10 cellular contexts compared by ENCODE assay signal in the genomic region with DNA sequence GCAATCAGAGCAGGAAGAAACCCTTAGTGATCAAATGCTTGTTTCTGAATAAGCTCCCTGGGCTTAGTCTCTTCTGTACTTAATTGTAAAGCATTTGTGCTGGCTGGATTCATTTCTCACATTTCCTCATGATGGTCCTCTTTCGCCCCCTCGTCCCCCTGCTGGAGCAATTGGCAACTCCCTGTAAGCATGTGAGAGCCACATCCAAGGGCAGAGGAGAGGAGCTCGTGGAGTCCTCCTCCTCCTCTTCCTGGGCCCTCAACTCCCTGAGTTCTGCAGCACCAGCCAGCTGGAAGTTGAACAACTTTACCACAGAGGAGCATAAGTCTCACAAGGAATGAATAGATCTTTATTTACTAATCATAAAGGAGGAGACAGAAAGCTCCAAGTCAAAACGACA. TPM values are rescaled to one million over a fixed set of nuclear protein-coding genes. Genes with fewer than 3 reads are reported as not detected.
DNase-seq lines count a peak whose midpoint lies in the region; ATAC-seq and TF ChIP-seq lines count a peak whose summit lies in the region.
"Had no signal": no experiment of that assay in that cellular context is flagged by ENCODE, and none has a peak within 500 bp of the region (broad histone marks: within the 10 kb centered on the region; RNA-seq: fewer than 3 reads in every experiment).

No MANE protein-coding gene starts in this region.

- BruUV-seq in Calu3 (replicated peaks; lab: Mats Ljungman, UMichigan) = no TSS peak

- H3K4me3 Mint-ChIP-seq in Calu3 (ENCODE audit: low read depth, unreplicated experiment) (no peak overlapping the region), WTC11 (no peak overlapping the region)
- H3K4me3 Mint-ChIP-seq: activated CD4-positive, alpha-beta memory T cell treated with anti-CD3 and anti-CD28 coated beads for 36 hours had no signal

- DNase-seq in Calu3 = peak; percentile 9
- DNase-seq in WTC11 (ENCODE audit: low spot score) = peak; percentile 62
- DNase-seq in T1000 (lab: John Stamatoyannopoulos, UW) = no peak
- no peak for DNase-seq in stimulated activated naive CD4-positive, alpha-beta T cell (lab: John Stamatoyannopoulos, UW)
- no peak for DNase-seq in A172 (ENCODE audit: low spot score)
- DNase-seq in NCI-H345 treated with DMSO at 0.1 percent for 48 hours (lab: John Stamatoyannopoulos, UW; ENCODE audit: unreplicated experiment) = no peak
- DNase-seq: activated CD4-positive, alpha-beta memory T cell treated with anti-CD3 and anti-CD28 coated beads for 36 hours; pancreas had no signal

- no peaks in the 10 kb centered on the region for H3K27me3 ChIP-seq in iPS-15b (ENCODE audit: control insufficient read depth, insufficient read depth, low read length)
- H3K27me3 ChIP-seq: pancreas had no signal

- no peak overlapping the region for H3K27ac ChIP-seq in HEK293 (ENCODE audit: extremely low read depth, low read depth, low read length)
- H3K27ac ChIP-seq: pancreas had no signal

- peak overlapping the region; percentile 6 for H3K9ac ChIP-seq in iPS-15b (ENCODE audit: low read depth, low read length)

- CTCF ChIA-PET in Calu3 (lab: Charles Lee) = no interaction called here
- CTCF ChIA-PET in HEK293 (lab: Yijun Ruan, JAX) = interaction anchor here (0.5 to 2.1 kb wide), 10 partner anchors 8 to 622 kb away, joined by 3 to 8 read pairs (median 4); no protein-coding TSS in a partner anchor
- CTCF ChIA-PET in WTC11 (lab: Charles Lee) = interaction anchor here (0.5 to 2.0 kb wide), 36 partner anchors 8 to 571 kb away, joined by 3 to 30 read pairs (median 3); a partner anchor contains a TSS

- H3K36me3 Mint-ChIP-seq in Calu3 (ENCODE audit: insufficient read depth, unreplicated experiment) = peaks cover 4% of the 10 kb centered on the region
- no peaks in the 10 kb centered on the region for H3K36me3 Mint-ChIP-seq in WTC11

- ATAC-seq in WTC11 = peak; percentile 98

- H3K36me3 ChIP-seq in HEK293 (ENCODE audit: control insufficient read depth in 2 of 2, insufficient read depth in 1 of 2, low read length in 2 of 2) = peaks cover 0 to 3% of the 10 kb centered on the region in 2 experiments; a peak in 1 of 3 replicates
- no peaks in the 10 kb centered on the region for H3K36me3 ChIP-seq in iPS-15b (ENCODE audit: control insufficient read depth, insufficient read depth, low read length)
- H3K36me3 ChIP-seq: pancreas had no signal

- POLR2A ChIA-PET in HEK293 (lab: Yijun Ruan, JAX) = no interaction called here
- POLR2A ChIA-PET in WTC11 (lab: Charles Lee) = no interaction called here

- H3K27me3 Mint-ChIP-seq in Calu3 (ENCODE audit: unreplicated experiment) (no peaks in the 10 kb centered on the region), WTC11 (ENCODE audit: low read depth) (no peaks in the 10 kb centered on the region)
- H3K27me3 Mint-ChIP-seq: activated CD4-positive, alpha-beta memory T cell treated with anti-CD3 and anti-CD28 coated beads for 36 hours had no signal

- no peaks in the 10 kb centered on the region for H3K4me1 Mint-ChIP-seq in Calu3 (ENCODE audit: low read depth, unreplicated experiment)
- H3K4me1 Mint-ChIP-seq in WTC11 = no peaks in the 10 kb centered on the region

- H3K4me3 ChIP-seq in HEK293 (ENCODE audit: low read depth, low read length) = no peak overlapping the region
- H3K4me3 ChIP-seq in iPS-15b (ENCODE audit: low read depth, low read length) = no peak overlapping the region
- H3K4me3 ChIP-seq: pancreas had no signal

- H3K9me3 ChIP-seq in HEK293 (ENCODE audit: control insufficient read depth, insufficient read depth, low read depth, low read length) (no peaks in the 10 kb centered on the region), iPS-15b (ENCODE audit: control insufficient read depth, insufficient read depth, low read length) (no peaks in the 10 kb centered on the region)
- H3K9me3 ChIP-seq: pancreas had no signal

- TF ChIP-seq CTCF in Calu3 (IDR thresholded peaks at IDR 0.05; ENCODE audit: unreplicated experiment) = no peak
- peak; percentile 31; the same call in 1 of the 2 replicates for TF ChIP-seq CTCF in HEK293 (tag by site-specific recombination; IDR thresholded peaks at IDR 0.05)
- TF ChIP-seq CTCF in WTC11 (IDR thresholded peaks at IDR 0.05) = 0 out of 2 replicates have a peak, but pooled peaks have one; percentile 36

- intact Hi-C loops in Calu3 (cut with micrococcal nuclease; ENCODE audit: unreplicated experiment) = no loop called here

- H3K27ac Mint-ChIP-seq in Calu3 (ENCODE audit: unreplicated experiment) = no peak overlapping the region
- H3K27ac Mint-ChIP-seq in WTC11 = no peak overlapping the region
- H3K27ac Mint-ChIP-seq: activated CD4-positive, alpha-beta memory T cell treated with anti-CD3 and anti-CD28 coated beads for 36 hours had no signal

- H3K4me1 ChIP-seq in HEK293 (ENCODE audit: control insufficient read depth, insufficient read depth, low read length) (no peaks in the 10 kb centered on the region), iPS-15b (ENCODE audit: control insufficient read depth, insufficient read depth, low read length) (peaks cover 2% of the 10 kb centered on the region)
- H3K4me1 ChIP-seq: pancreas had no signal

- no peaks in the 10 kb centered on the region for H3K9me3 Mint-ChIP-seq in Calu3 (ENCODE audit: low read depth, unreplicated experiment)
- no peaks in the 10 kb centered on the region for H3K9me3 Mint-ChIP-seq in WTC11
- H3K9me3 Mint-ChIP-seq: activated CD4-positive, alpha-beta memory T cell treated with anti-CD3 and anti-CD28 coated beads for 36 hours had no signal

TF ChIP-seq in HEK293, 187 proteins besides CTCF, POLR2A, EP300 and RAD21 (continues in another document):
- TF ChIP-seq, protein P1, sequence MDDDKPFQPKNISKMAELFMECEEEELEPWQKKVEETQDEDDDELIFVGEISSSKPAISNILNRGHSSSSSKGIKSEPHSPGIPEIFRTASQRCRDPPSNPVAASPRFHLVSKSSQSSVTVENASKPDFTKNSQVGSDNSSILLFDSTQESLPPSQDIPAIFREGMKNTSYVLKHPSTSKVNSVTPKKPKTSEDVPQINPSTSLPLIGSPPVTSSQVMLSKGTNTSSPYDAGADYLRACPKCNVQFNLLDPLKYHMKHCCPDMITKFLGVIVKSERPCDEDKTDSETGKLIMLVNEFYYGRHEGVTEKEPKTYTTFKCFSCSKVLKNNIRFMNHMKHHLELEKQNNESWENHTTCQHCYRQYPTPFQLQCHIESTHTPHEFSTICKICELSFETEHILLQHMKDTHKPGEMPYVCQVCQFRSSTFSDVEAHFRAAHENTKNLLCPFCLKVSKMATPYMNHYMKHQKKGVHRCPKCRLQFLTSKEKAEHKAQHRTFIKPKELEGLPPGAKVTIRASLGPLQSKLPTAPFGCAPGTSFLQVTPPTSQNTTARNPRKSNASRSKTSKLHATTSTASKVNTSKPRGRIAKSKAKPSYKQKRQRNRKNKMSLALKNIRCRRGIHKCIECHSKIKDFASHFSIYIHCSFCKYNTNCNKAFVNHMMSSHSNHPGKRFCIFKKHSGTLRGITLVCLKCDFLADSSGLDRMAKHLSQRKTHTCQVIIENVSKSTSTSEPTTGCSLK (tag by site-specific recombination; IDR thresholded peaks at IDR 0.05) = no peak
- TF ChIP-seq ZNF292 (tag by site-specific recombination; IDR thresholded peaks at IDR 0.05; ENCODE audit: borderline replicate concordance, low read depth) = no peak
- no peak for TF ChIP-seq ZEB2 (tag by site-specific recombination; IDR thresholded peaks at IDR 0.05)
- TF ChIP-seq ZNF624 (tag by site-specific recombination; IDR thresholded peaks at IDR 0.05) = no peak
- TF ChIP-seq, protein P2, sequence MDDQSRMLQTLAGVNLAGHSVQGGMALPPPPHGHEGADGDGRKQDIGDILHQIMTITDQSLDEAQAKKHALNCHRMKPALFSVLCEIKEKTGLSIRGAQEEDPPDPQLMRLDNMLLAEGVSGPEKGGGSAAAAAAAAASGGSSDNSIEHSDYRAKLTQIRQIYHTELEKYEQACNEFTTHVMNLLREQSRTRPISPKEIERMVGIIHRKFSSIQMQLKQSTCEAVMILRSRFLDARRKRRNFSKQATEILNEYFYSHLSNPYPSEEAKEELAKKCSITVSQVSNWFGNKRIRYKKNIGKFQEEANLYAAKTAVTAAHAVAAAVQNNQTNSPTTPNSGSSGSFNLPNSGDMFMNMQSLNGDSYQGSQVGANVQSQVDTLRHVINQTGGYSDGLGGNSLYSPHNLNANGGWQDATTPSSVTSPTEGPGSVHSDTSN (CRISPR knock-in tag; IDR thresholded peaks at IDR 0.05) = no peak

TF ChIP-seq in WTC11, 78 proteins besides CTCF, POLR2A, EP300 and RAD21 (continues in another document):
- TF ChIP-seq JAZF1 (CRISPR knock-in tag; IDR thresholded peaks at IDR 0.05) (no peak), NFYB (CRISPR knock-in tag; conservative IDR thresholded peaks at IDR 0.05; ENCODE audit: low read depth) (no peak), FOXP1 (CRISPR knock-in tag; IDR thresholded peaks at IDR 0.05; ENCODE audit: borderline replicate concordance) (no peak)
- TF ChIP-seq, protein P3, sequence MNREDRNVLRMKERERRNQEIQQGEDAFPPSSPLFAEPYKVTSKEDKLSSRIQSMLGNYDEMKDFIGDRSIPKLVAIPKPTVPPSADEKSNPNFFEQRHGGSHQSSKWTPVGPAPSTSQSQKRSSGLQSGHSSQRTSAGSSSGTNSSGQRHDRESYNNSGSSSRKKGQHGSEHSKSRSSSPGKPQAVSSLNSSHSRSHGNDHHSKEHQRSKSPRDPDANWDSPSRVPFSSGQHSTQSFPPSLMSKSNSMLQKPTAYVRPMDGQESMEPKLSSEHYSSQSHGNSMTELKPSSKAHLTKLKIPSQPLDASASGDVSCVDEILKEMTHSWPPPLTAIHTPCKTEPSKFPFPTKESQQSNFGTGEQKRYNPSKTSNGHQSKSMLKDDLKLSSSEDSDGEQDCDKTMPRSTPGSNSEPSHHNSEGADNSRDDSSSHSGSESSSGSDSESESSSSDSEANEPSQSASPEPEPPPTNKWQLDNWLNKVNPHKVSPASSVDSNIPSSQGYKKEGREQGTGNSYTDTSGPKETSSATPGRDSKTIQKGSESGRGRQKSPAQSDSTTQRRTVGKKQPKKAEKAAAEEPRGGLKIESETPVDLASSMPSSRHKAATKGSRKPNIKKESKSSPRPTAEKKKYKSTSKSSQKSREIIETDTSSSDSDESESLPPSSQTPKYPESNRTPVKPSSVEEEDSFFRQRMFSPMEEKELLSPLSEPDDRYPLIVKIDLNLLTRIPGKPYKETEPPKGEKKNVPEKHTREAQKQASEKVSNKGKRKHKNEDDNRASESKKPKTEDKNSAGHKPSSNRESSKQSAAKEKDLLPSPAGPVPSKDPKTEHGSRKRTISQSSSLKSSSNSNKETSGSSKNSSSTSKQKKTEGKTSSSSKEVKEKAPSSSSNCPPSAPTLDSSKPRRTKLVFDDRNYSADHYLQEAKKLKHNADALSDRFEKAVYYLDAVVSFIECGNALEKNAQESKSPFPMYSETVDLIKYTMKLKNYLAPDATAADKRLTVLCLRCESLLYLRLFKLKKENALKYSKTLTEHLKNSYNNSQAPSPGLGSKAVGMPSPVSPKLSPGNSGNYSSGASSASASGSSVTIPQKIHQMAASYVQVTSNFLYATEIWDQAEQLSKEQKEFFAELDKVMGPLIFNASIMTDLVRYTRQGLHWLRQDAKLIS (CRISPR knock-in tag; IDR thresholded peaks at IDR 0.05; ENCODE audit: borderline replicate concordance) = no peak

RNA-seq across cellular contexts. Expression of a gene that starts 12.6 kb away (rescaled TPM):
- total RNA-seq in Calu3 (2022) (9.0 and 11.0 TPM in 2 replicates), WTC11 (2021) (7.1 to 10.3 TPM (median 10.3 TPM) in 3 replicates)
- total RNA-seq in A172 (2014; rRNA removed; shearing (Covaris generic)) = 4.2 and 4.4 TPM in 2 replicates

Comparison
In these comparisons a context has a peak if more than half of its experiments do, and no peak if none do; other contexts are left out.
1. DNase-seq: peak in Calu3 (single experiment) and WTC11 (single experiment); none in T1000 (single experiment), stimulated activated naive CD4-positive, alpha-beta T cell (0 of 6), A172 (single experiment) and NCI-H345 treated with DMSO at 0.1 percent for 48 hours (single experiment).